9 cellular contexts compared by ENCODE assay signal in genomic region chr7:108146070-108146842, GRCh38. TPM values are rescaled to one million over a fixed set of nuclear protein-coding genes. Genes with fewer than 3 reads are reported as not detected.
A peak's percentile ranks its signal among the peaks of the same experiment; 100 is the strongest.
DNase-seq lines count a peak whose midpoint lies in the region; ATAC-seq, FAIRE-seq and TF ChIP-seq lines count a peak whose summit lies in the region.
"Had no signal": no experiment of that assay in that cellular context is flagged by ENCODE, and none has a peak within 500 bp of the region (broad histone marks: within the 10 kb centered on the region; RNA-seq: fewer than 3 reads in every experiment).

No MANE protein-coding gene starts in this region.

- FAIRE-seq in kidney (lab: Jason Lieb, UNC): peak; percentile 19

- TF ChIP-seq CTCF in BE2C (IDR thresholded peaks at IDR 0.05; ENCODE audit: low read depth, low read length) (peak; percentile 97), GM20000 (IDR thresholded peaks at IDR 0.05; ENCODE audit: extremely low read depth, missing control alignments) (peak; percentile 61), kidney (IDR thresholded peaks at IDR 0.05; ENCODE audit: borderline replicate concordance, extremely low read depth, insufficient read depth) (peak; percentile 86)

- H3K9me3 ChIP-seq in BE2C (no peaks in the 10 kb centered on the region), kidney (ENCODE audit: control insufficient read depth in 1 of 2, low read length in 2 of 2) (no peaks in the 10 kb centered on the region)

- ATAC-seq in GM18858 (IDR thresholded peaks at IDR 0.05; ENCODE audit: unreplicated experiment): no peak

- no peak overlapping the region for H3K27ac ChIP-seq in kidney (ENCODE audit: low read depth in 2 of 2, low read length in 2 of 2)

- DNase-seq in BE2C: peak; percentile 75
- peak; percentile 46 for DNase-seq in GM20000 (ENCODE audit: low spot score)
- DNase-seq in NCI-H1105 (lab: John Stamatoyannopoulos, UW): peak; percentile 15
- peak in 3 of 5 donors; percentile 6 to 23 (median 10) for DNase-seq in T-helper 1 cell
- peak; percentile 66 for DNase-seq in cerebellum (ENCODE audit: low spot score)
- DNase-seq in kidney: peak; percentile 51
- peak; percentile 39 for DNase-seq in stimulated activated CD4-positive, alpha-beta T cell treated with anti-CD3 and anti-CD28 coated beads, Interleukin-1b, Interleukin-23, amount 100 ng/mL, for 48 hours

- H3K9ac ChIP-seq in kidney (ENCODE audit: low read length in 2 of 2): no peak overlapping the region

- intact Hi-C loops in kidney (cut with DNase I): no loop called here

- peaks cover 9% of the 10 kb centered on the region for H3K4me1 ChIP-seq in BE2C
- peaks cover 4 to 7% of the 10 kb centered on the region in 2 donors for H3K4me1 ChIP-seq in kidney (ENCODE audit: control insufficient read depth in 1 of 2, insufficient read depth in 1 of 2, low read depth in 1 of 2, low read length in 2 of 2)

- no peaks in the 10 kb centered on the region for H3K27me3 ChIP-seq in BE2C

- H3K36me3 ChIP-seq in BE2C (peaks cover 12% of the 10 kb centered on the region), kidney (ENCODE audit: control insufficient read depth in 1 of 2, insufficient read depth in 2 of 2, low read length in 2 of 2) (no peaks in the 10 kb centered on the region)

- no peak overlapping the region for H3K4me3 ChIP-seq in BE2C (ENCODE audit: low read depth, low read length)
- H3K4me3 ChIP-seq in kidney (ENCODE audit: low read length in 2 of 2): peak overlapping the region; percentile 36 to 63

RNA-seq across cellular contexts. Expression of gene LAMB4, which starts 16.1 kb away (rescaled TPM):
- 0.80 TPM for polyA plus RNA-seq in BE2C (2012; ENCODE audit: insufficient read depth, insufficient read length, low read depth)
- total RNA-seq in cerebellum (0.64 TPM), kidney (1.2 TPM)
- 5.4 TPM for polyA plus RNA-seq in kidney (ENCODE audit: insufficient read depth, low read depth, low replicate concordance)
- polyA plus RNA-seq: IgD-negative memory B cell had no signal

Comparison
In these comparisons a context has a peak if more than half of its experiments do, and no peak if none do; other contexts are left out.
1. DNase-seq: peak in every context shown above with its lines; median percentile 75 in BE2C; 66 in cerebellum; 51 in kidney; 46 in GM20000; 39 in stimulated activated CD4-positive, alpha-beta T cell treated with anti-CD3 and anti-CD28 coated beads, Interleukin-1b, Interleukin-23, amount 100 ng/mL, for 48 hours; 15 in NCI-H1105; 10 in T-helper 1 cell.